25 cellular contexts compared by ENCODE assay signal in the genomic region with DNA sequence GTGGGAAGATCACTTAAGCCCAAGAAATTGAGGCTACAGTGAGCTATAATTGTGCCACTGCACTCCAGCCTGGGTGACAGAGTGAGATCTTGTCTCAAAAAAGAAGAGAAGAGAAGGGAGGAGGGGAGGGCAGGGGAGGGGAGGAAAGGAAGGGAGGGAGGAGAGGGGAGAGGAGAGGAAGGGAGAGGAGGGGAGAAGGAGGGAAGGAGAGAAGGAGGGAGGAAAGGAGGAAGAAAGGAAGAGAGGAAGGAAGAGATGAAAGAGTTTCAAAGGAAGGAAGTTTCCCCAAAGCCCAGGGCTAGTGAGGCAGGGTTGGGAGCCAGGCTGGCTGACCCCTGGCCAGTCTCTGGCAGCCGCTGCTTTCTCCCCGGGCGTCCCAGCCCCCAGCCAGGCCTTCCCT. TPM values are rescaled to one million over a fixed set of nuclear protein-coding genes. Genes with fewer than 3 reads are reported as not detected.
DNase-seq lines count a peak whose midpoint lies in the region; ATAC-seq, FAIRE-seq and TF ChIP-seq lines count a peak whose summit lies in the region.
"Had no signal": no experiment of that assay in that cellular context is flagged by ENCODE, and none has a peak within 500 bp of the region (broad histone marks: within the 10 kb centered on the region; RNA-seq: fewer than 3 reads in every experiment).

No MANE protein-coding gene starts in this region.

- 70% methylated on average over 3 of the region's 3 CpGs for WGBS in A549 (ENCODE audit: missing lambda C conversion rate)

- H3K9me1 ChIP-seq in endothelial cell of umbilical vein (replicated peaks; ENCODE audit: control insufficient read depth, extremely low read depth, insufficient read depth, low read length) = no peaks in the 10 kb centered on the region

- no peaks in the 10 kb centered on the region for H4K20me1 ChIP-seq in HCT116 (ENCODE audit: insufficient read depth)
- no peaks in the 10 kb centered on the region for H4K20me1 ChIP-seq in PC-3 (ENCODE audit: low read length)
- H4K20me1 ChIP-seq in endothelial cell of umbilical vein (replicated peaks; ENCODE audit: control insufficient read depth, extremely low read depth, insufficient read depth, low read length) = no peaks in the 10 kb centered on the region

- BruUV-seq in HCT116 (replicated peaks; lab: Mats Ljungman, UMichigan) = no TSS peak
- no TSS peak for BruUV-seq in PC-3 (replicated peaks; lab: Mats Ljungman, UMichigan)
- BruUV-seq in endothelial cell of umbilical vein (replicated peaks; lab: Mats Ljungman, UMichigan) = no TSS peak
- no TSS peak for BruUV-seq in A673 (replicated peaks; lab: Mats Ljungman, UMichigan)

- DNase-seq in A549 (ENCODE audit: low read depth in 1 of 2, low spot score in 1 of 2) (no peak), HCT116 (ENCODE audit: low read depth, low spot score) (no peak), PC-3 (no peak), endothelial cell of umbilical vein (ENCODE audit: low read depth, low spot score) (no peak), NCI-H2171 treated with DMSO at 0.1 percent for 48 hours (lab: John Stamatoyannopoulos, UW) (no peak), A673 (ENCODE audit: low spot score) (no peak), HK-2 (ENCODE audit: unreplicated experiment) (no peak), GM10266 (ENCODE audit: extremely low spot score) (no peak)
- DNase-seq: 8988T; C1 segment of cervical spinal cord; CD4-positive, alpha-beta memory T cell; DMS79; GDM1; KBM-7; NCI-H1105 treated with DMSO at 0.1 percent for 48 hours; NCI-H1930; NCI-H2107; NCI-H446 treated with DMSO at 0.1 percent for 48 hours; NCI-H526; Right ventricle myocardium superior; T-helper 2 cell had no signal

- H3K36me3 ChIP-seq in HCT116 (ENCODE audit: control insufficient read depth in 1 of 2, insufficient read depth in 2 of 2, low read length in 2 of 2) = no peaks in the 10 kb centered on the region
- H3K36me3 ChIP-seq in PC-3 (ENCODE audit: low read depth, low read length) = no peaks in the 10 kb centered on the region
- H3K36me3 ChIP-seq in endothelial cell of umbilical vein (ENCODE audit: control insufficient read depth in 2 of 2, extremely low read depth in 1 of 2, insufficient read depth in 2 of 2, low read length in 2 of 2) = no peaks in the 10 kb centered on the region
- no peaks in the 10 kb centered on the region for H3K36me3 ChIP-seq in A673 (ENCODE audit: insufficient read depth, low read length, poor library complexity, severe bottlenecking)
- H3K36me3 ChIP-seq: SJSA1 had no signal

- H3K27me3 ChIP-seq in HCT116 (ENCODE audit: insufficient read depth, low read length) = no peaks in the 10 kb centered on the region
- no peaks in the 10 kb centered on the region for H3K27me3 ChIP-seq in PC-3 (ENCODE audit: low read length)
- H3K27me3 ChIP-seq in endothelial cell of umbilical vein (ENCODE audit: control insufficient read depth in 2 of 2, insufficient read depth in 2 of 2, low read length in 2 of 2) = no peaks in the 10 kb centered on the region
- H3K27me3 ChIP-seq in A673 (replicated peaks; ENCODE audit: insufficient read depth, low read depth, low read length, poor library complexity) = no peaks in the 10 kb centered on the region
- H3K27me3 ChIP-seq: SJSA1 had no signal

- H3K9me2 ChIP-seq in HCT116 (ENCODE audit: insufficient read depth) (no peaks in the 10 kb centered on the region), PC-3 (replicated peaks; ENCODE audit: low read length) (no peaks in the 10 kb centered on the region)

- H3K9me3 ChIP-seq in A549 (no peaks in the 10 kb centered on the region), HCT116 (ENCODE audit: control insufficient read depth in 1 of 2, insufficient read depth in 1 of 2, low read depth in 1 of 2, low read length in 2 of 2) (no peaks in the 10 kb centered on the region), PC-3 (ENCODE audit: low read length) (no peaks in the 10 kb centered on the region), endothelial cell of umbilical vein (replicated peaks; ENCODE audit: control insufficient read depth, insufficient read depth, low read length) (no peaks in the 10 kb centered on the region), A673 (ENCODE audit: low read depth, low read length, poor library complexity, severe bottlenecking) (no peaks in the 10 kb centered on the region)
- H3K9me3 ChIP-seq: SJSA1 had no signal

- RAD21 ChIA-PET in HCT116 (lab: Charles Lee; ENCODE audit: low non-redundant PET in 1 of 2, low total read pairs in 2 of 2, uncharacterized antibody in 2 of 2, unreplicated experiment in 2 of 2) = interaction anchor here in 1 of 2 experiments (0.6 to 0.7 kb wide), 2 partner anchors 81 to 89 kb away, joined by 4 to 5 read pairs; a partner anchor contains a TSS

- intact Hi-C loops in HCT116 (cut with micrococcal nuclease) = no loop called here
- intact Hi-C loops in PC-3 (cut with micrococcal nuclease) = no loop called here
- intact Hi-C loops in endothelial cell of umbilical vein (cut with micrococcal nuclease) = no loop called here
- intact Hi-C loops in A673 (cut with micrococcal nuclease; ENCODE audit: unreplicated experiment) = no loop called here

- CTCF ChIA-PET in A549 (lab: Yijun Ruan, JAX) (interaction anchor here (1.0 to 15.9 kb wide), 8 partner anchors 10 to 103 kb away, joined by 3 to 169 read pairs (median 4); a partner anchor contains a TSS), HCT116 (lab: Charles Lee) (interaction anchor here (1.0 to 1.9 kb wide), 4 partner anchors 9 to 89 kb away, joined by 3 to 8 read pairs (median 3); a partner anchor contains a TSS), PC-3 (lab: Charles Lee) (interaction anchor here (0.5 kb wide), 1 partner anchor 1463 kb away, joined by 4 read pairs; no protein-coding TSS in a partner anchor), endothelial cell of umbilical vein (lab: Charles Lee) (interaction anchor here (0.6 to 2.9 kb wide), 4 partner anchors 9 to 545 kb away, joined by 3 to 8 read pairs (median 4); a partner anchor contains a TSS), A673 (lab: Charles Lee) (no interaction called here)

- H3K9ac ChIP-seq in HCT116 (ENCODE audit: low read length) (no peak overlapping the region), PC-3 (ENCODE audit: low read length) (no peak overlapping the region), endothelial cell of umbilical vein (replicated peaks; ENCODE audit: extremely low read depth, insufficient read depth, low read length) (no peak overlapping the region)

- no peak overlapping the region for H3K4me3 ChIP-seq in A549
- H3K4me3 ChIP-seq in HCT116 (replicated peaks in 1 of 2; ENCODE audit: low read depth in 1 of 2, low read length in 2 of 2) = peak overlapping the region in 1 of 2 experiments; percentile 35; a peak in 1 of 4 replicates
- no peak overlapping the region for H3K4me3 ChIP-seq in PC-3 (ENCODE audit: low read length)
- no peak overlapping the region for H3K4me3 ChIP-seq in endothelial cell of umbilical vein (replicated peaks in 1 of 3; ENCODE audit: insufficient read depth in 1 of 3, low read depth in 1 of 3, low read length in 3 of 3)
- no peak overlapping the region for H3K4me3 ChIP-seq in A673 (ENCODE audit: low read depth, low read length, poor library complexity, severe bottlenecking)
- H3K4me3 ChIP-seq: SJSA1 had no signal

- no peaks in the 10 kb centered on the region for H3F3A ChIP-seq in PC-3 (ENCODE audit: low read length, unreplicated experiment)

- TF ChIP-seq POLR2A in A549 (IDR thresholded peaks at IDR 0.05; ENCODE audit: low read length) = no peak
- TF ChIP-seq POLR2A in HCT116 (IDR thresholded peaks at IDR 0.05; ENCODE audit: borderline replicate concordance, extremely low read depth, insufficient read depth, insufficient read length) = no peak
- TF ChIP-seq POLR2A in endothelial cell of umbilical vein (IDR thresholded peaks at IDR 0.05; ENCODE audit: low read depth, low read length) = no peak

- ATAC-seq in A549 = no peak
- ATAC-seq in HCT116 = peak; percentile 17
- ATAC-seq in PC-3 = no peak

- no peak overlapping the region for H2AFZ ChIP-seq in HCT116 (ENCODE audit: low read depth, low read length, poor library complexity, severe bottlenecking)
- no peak overlapping the region for H2AFZ ChIP-seq in PC-3 (ENCODE audit: low read length)
- H2AFZ ChIP-seq in endothelial cell of umbilical vein (ENCODE audit: low read depth, low read length) = peak overlapping the region; percentile 72

- peak overlapping the region; percentile 49; the same call in 2 of the 3 replicates for H3K4me2 ChIP-seq in A549
- peak overlapping the region; percentile 78 for H3K4me2 ChIP-seq in HCT116 (ENCODE audit: low read length)
- peak overlapping the region; percentile 69 for H3K4me2 ChIP-seq in PC-3 (ENCODE audit: low read length)
- no peak overlapping the region for H3K4me2 ChIP-seq in endothelial cell of umbilical vein (ENCODE audit: insufficient read depth, low read length)

- TF ChIP-seq RAD21 in A549 (conservative IDR thresholded peaks at IDR 0.05 in 1 of 2, IDR thresholded peaks at IDR 0.05 in 1 of 2) (no peak), HCT116 (IDR thresholded peaks at IDR 0.05; ENCODE audit: low read depth) (no peak)

- no peak for FAIRE-seq in A549 (lab: Jason Lieb, UNC)
- no peak for FAIRE-seq in endothelial cell of umbilical vein (lab: Jason Lieb, UNC)
- FAIRE-seq: GM12892, GM19239 had no signal

- TF ChIP-seq EP300 in A549 (IDR thresholded peaks at IDR 0.05) = no peak

- dilution Hi-C loops in endothelial cell of umbilical vein (cut with MboI; ENCODE audit: extremely low pct_ligation_motif_present, low sequenced_read_pairs) = no loop called here

- H3K79me2 ChIP-seq in HCT116 (ENCODE audit: insufficient read depth, low read length) (no peaks in the 10 kb centered on the region), PC-3 (ENCODE audit: low read length) (no peaks in the 10 kb centered on the region), endothelial cell of umbilical vein (ENCODE audit: control insufficient read depth, insufficient read depth, low read length) (no peaks in the 10 kb centered on the region)

- peaks cover 21% of the 10 kb centered on the region for H3K4me1 ChIP-seq in A549
- peaks cover 31 to 34% of the 10 kb centered on the region in 2 experiments for H3K4me1 ChIP-seq in HCT116 (ENCODE audit: control insufficient read depth in 1 of 2, insufficient read depth in 2 of 2, low read length in 2 of 2)
- H3K4me1 ChIP-seq in PC-3 (ENCODE audit: insufficient read depth, low read length) = peaks cover 22% of the 10 kb centered on the region
- peaks cover 9% of the 10 kb centered on the region for H3K4me1 ChIP-seq in endothelial cell of umbilical vein (ENCODE audit: control insufficient read depth, extremely low read depth, insufficient read depth, low read length)
- peaks cover 6% of the 10 kb centered on the region for H3K4me1 ChIP-seq in A673 (ENCODE audit: insufficient read depth, low read length, poor library complexity, severe bottlenecking)

- peak overlapping the region in 1 of 2 experiments; percentile 60; a peak in 3 of 6 replicates for H3K27ac ChIP-seq in A549
- H3K27ac ChIP-seq in HCT116 (ENCODE audit: low read depth, low read length) = peak overlapping the region; percentile 36; the same call in 1 of the 2 replicates
- H3K27ac ChIP-seq in PC-3 (ENCODE audit: low read length) = peak overlapping the region; percentile 39; the same call in 1 of the 2 replicates
- H3K27ac ChIP-seq in endothelial cell of umbilical vein (ENCODE audit: insufficient read depth, low read depth, low read length) = no peak overlapping the region
- no peak overlapping the region for H3K27ac ChIP-seq in A673 (ENCODE audit: low read depth, low read length, poor library complexity, severe bottlenecking)
- H3K27ac ChIP-seq: HL-60, SJSA1 had no signal

- TF ChIP-seq CTCF in A549 (IDR thresholded peaks at IDR 0.05) = no peak
- TF ChIP-seq CTCF in HCT116 (IDR thresholded peaks at IDR 0.05 in 2 of 3, conservative IDR thresholded peaks at IDR 0.05 in 1 of 3; ENCODE audit: borderline replicate concordance in 1 of 3, insufficient read depth in 1 of 3, low read depth in 2 of 3, low read length in 2 of 3) = no peak
- TF ChIP-seq CTCF in PC-3 (conservative IDR thresholded peaks at IDR 0.05; ENCODE audit: low read depth, low read length) = no peak
- TF ChIP-seq CTCF in endothelial cell of umbilical vein (IDR thresholded peaks at IDR 0.05; ENCODE audit: extremely low read depth in 1 of 2, insufficient read depth in 1 of 2, low read depth in 1 of 2, low read length in 2 of 2) = no peak
- no peak for TF ChIP-seq CTCF in A673 (conservative IDR thresholded peaks at IDR 0.05; ENCODE audit: low read depth, low read length)
- TF ChIP-seq CTCF in GM10266 (IDR thresholded peaks at IDR 0.05; ENCODE audit: control insufficient read depth, insufficient read depth, low read depth, missing control alignments) = no peak

- POLR2A ChIA-PET in A549 (lab: Yijun Ruan, JAX) = no interaction called here
- POLR2A ChIA-PET in HCT116 (lab: Charles Lee) = interaction anchor here (0.6 kb wide), 1 partner anchor 23 kb away, joined by 7 read pairs; no protein-coding TSS in a partner anchor
- POLR2A ChIA-PET in PC-3 (lab: Charles Lee; ENCODE audit: unreplicated experiment) = interaction anchor here (0.6 kb wide), 1 partner anchor 31 kb away, joined by 3 read pairs; no protein-coding TSS in a partner anchor
- POLR2A ChIA-PET in endothelial cell of umbilical vein (lab: Charles Lee) = interaction anchor here (1.0 kb wide), 1 partner anchor 96 kb away, joined by 3 read pairs; no protein-coding TSS in a partner anchor
- POLR2A ChIA-PET in A673 (lab: Charles Lee; ENCODE audit: low non-redundant PET) = interaction anchor here (0.7 kb wide), 1 partner anchor 14 kb away, joined by 3 read pairs; no protein-coding TSS in a partner anchor

RNA-seq across cellular contexts. Expression of a gene that starts 32.6 kb away (rescaled TPM):
- polyA plus RNA-seq in A549 (2011; rRNA removed) (37.8 and 40.5 TPM in 2 replicates), A549 (2017; fragmentation: RNase III; extraction: RNeasy Plus Mini Kit Qiagen cat#74134 plus additional on column Dnase treatment) (25.7 to 32.9 TPM (median 30.4 TPM) in 3 replicates), endothelial cell of umbilical vein (240 and 274 TPM in 2 replicates)
- 30.1 and 30.9 TPM in 2 replicates for polyA plus RNA-seq in A549 (2012; cell fraction: cytosol; rRNA removed)
- 69.4 and 86.9 TPM in 2 replicates for polyA plus RNA-seq in A549 (2012; cell fraction: nucleus; rRNA removed)
- polyA minus RNA-seq in A549 (2011; rRNA and poly(A)+ RNA removed) = 51.3 and 67.1 TPM in 2 replicates
- total RNA-seq in HCT116 (2021; ENCODE audit: unreplicated experiment) (61.1 TPM), PC-3 (2014; rRNA removed) (104 and 150 TPM in 2 replicates), endothelial cell of umbilical vein (148 and 193 TPM in 2 replicates), A673 (2021) (90.4 and 92.6 TPM in 2 replicates)
- 56.7 and 60.4 TPM in 2 replicates for polyA plus RNA-seq in HCT116 (2012)
- polyA plus RNA-seq in endothelial cell of umbilical vein (2011; cell fraction: cytosol; rRNA removed) = 252 and 260 TPM in 2 replicates
- 262 and 267 TPM in 2 replicates for polyA plus RNA-seq in endothelial cell of umbilical vein (2011; cell fraction: nucleus; rRNA removed)
- polyA plus RNA-seq in endothelial cell of umbilical vein (2012) = 170 and 173 TPM in 2 replicates
- polyA minus RNA-seq in endothelial cell of umbilical vein = 243 and 340 TPM in 2 replicates
- polyA minus RNA-seq in endothelial cell of umbilical vein (2011; cell fraction: cytosol; rRNA and poly(A)+ RNA removed) = 24.2 TPM
- 99.7 and 134 TPM in 2 replicates for polyA minus RNA-seq in endothelial cell of umbilical vein (2011; cell fraction: nucleus; rRNA and poly(A)+ RNA removed)

RNA-seq across cellular contexts. Expression of a gene that starts 57.8 kb away (rescaled TPM):
- polyA plus RNA-seq in A549 (2011; rRNA removed) (6.2 and 7.0 TPM in 2 replicates), A549 (2017; fragmentation: RNase III; extraction: RNeasy Plus Mini Kit Qiagen cat#74134 plus additional on column Dnase treatment) (12.1 to 14.3 TPM (median 13.4 TPM) in 3 replicates), endothelial cell of umbilical vein (37.0 and 37.5 TPM in 2 replicates)
- 12.3 and 17.1 TPM in 2 replicates for polyA plus RNA-seq in A549 (2012; cell fraction: cytosol; rRNA removed)
- 68.4 and 69.7 TPM in 2 replicates for polyA plus RNA-seq in A549 (2012; cell fraction: nucleus; rRNA removed)
- 11.3 and 17.6 TPM in 2 replicates for polyA minus RNA-seq in A549 (2011; rRNA and poly(A)+ RNA removed)
- total RNA-seq in HCT116 (2021; ENCODE audit: unreplicated experiment) (24.6 TPM), PC-3 (2014; rRNA removed) (25.9 and 31.2 TPM in 2 replicates), endothelial cell of umbilical vein (30.1 and 35.0 TPM in 2 replicates), A673 (2021) (23.8 and 26.1 TPM in 2 replicates)
- 14.7 and 15.4 TPM in 2 replicates for polyA plus RNA-seq in HCT116 (2012)
- polyA plus RNA-seq in endothelial cell of umbilical vein (2011; cell fraction: cytosol; rRNA removed) = 16.4 and 21.1 TPM in 2 replicates
- polyA plus RNA-seq in endothelial cell of umbilical vein (2011; cell fraction: nucleus; rRNA removed) = 62.1 and 65.2 TPM in 2 replicates
- 23.0 and 23.7 TPM in 2 replicates for polyA plus RNA-seq in endothelial cell of umbilical vein (2012)
- polyA minus RNA-seq in endothelial cell of umbilical vein = 29.1 and 35.8 TPM in 2 replicates
- 4.3 TPM for polyA minus RNA-seq in endothelial cell of umbilical vein (2011; cell fraction: cytosol; rRNA and poly(A)+ RNA removed)
- 13.5 and 18.8 TPM in 2 replicates for polyA minus RNA-seq in endothelial cell of umbilical vein (2011; cell fraction: nucleus; rRNA and poly(A)+ RNA removed)

Comparison
In these comparisons a context has a peak if more than half of its experiments do, and no peak if none do; other contexts are left out.
1. H3K27ac ChIP-seq: peak in HCT116 (single experiment) and PC-3 (single experiment); none in endothelial cell of umbilical vein (single experiment) and A673 (single experiment).